In the genomic region with DNA sequence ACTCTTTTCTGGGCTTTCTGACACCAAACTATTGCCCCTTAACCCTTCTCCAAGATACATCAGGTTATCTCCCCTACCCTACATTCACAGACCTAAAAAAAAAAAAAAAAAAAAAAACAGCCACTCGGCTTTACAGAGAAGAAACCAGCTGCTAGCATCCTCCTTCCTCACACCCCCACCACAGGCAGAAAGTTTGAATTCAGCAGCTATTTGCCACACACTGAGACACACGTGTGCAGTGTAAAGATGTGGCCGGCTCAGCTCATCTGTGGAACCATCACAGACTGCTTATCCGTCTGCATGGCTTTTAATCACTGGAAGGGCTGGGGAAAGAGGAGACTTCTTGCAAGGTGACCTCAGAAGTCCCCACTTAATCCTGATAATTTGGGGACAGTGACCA, we compare ENCODE assay signal across 13 cellular contexts. TPM values are rescaled to one million over a fixed set of nuclear protein-coding genes. Genes with fewer than 3 reads are reported as not detected.
DNase-seq lines count a peak whose midpoint lies in the region; ATAC-seq and TF ChIP-seq lines count a peak whose summit lies in the region.
"Had no signal": no experiment of that assay in that cellular context is flagged by ENCODE, and none has a peak within 500 bp of the region (broad histone marks: within the 10 kb centered on the region; RNA-seq: fewer than 3 reads in every experiment).

No MANE protein-coding gene starts in this region.

- H3K27ac ChIP-seq in left ventricle myocardium inferior (replicated peaks) = peak overlapping the region; percentile 89
- H3K27ac ChIP-seq in upper lobe of left lung = peak overlapping the region; percentile 66 to 84 (median 78)
- H3K27ac ChIP-seq: brain microvascular endothelial cell had no signal

- peaks cover 17% of the 10 kb centered on the region for H3K27me3 Mint-ChIP-seq in activated T-helper 17 cell treated with anti-CD3 and anti-CD28 coated beads, Interleukin-2, amount 50 U/mL, for 72 hours
- peaks cover 31% of the 10 kb centered on the region for H3K27me3 Mint-ChIP-seq in memory B cell

- peaks cover 22% of the 10 kb centered on the region for H3K36me3 ChIP-seq in left ventricle myocardium inferior
- H3K36me3 ChIP-seq in upper lobe of left lung = peaks cover 0 to 23% (median 0%) of the 10 kb centered on the region in 4 donors
- H3K36me3 ChIP-seq: BE2C, brain microvascular endothelial cell had no signal

- peaks cover 45% of the 10 kb centered on the region for H3K27me3 ChIP-seq in left ventricle myocardium inferior (ENCODE audit: low read depth)
- peaks cover 0 to 3% (median 0%) of the 10 kb centered on the region in 4 donors for H3K27me3 ChIP-seq in upper lobe of left lung
- H3K27me3 ChIP-seq: BE2C, brain microvascular endothelial cell had no signal

- WGBS in upper lobe of left lung, 2 donors = 22 to 30% methylated on average over 4 of the region's 4 CpGs

- intact Hi-C loops in left ventricle myocardium inferior (cut with micrococcal nuclease) (loop anchor here (10.0 kb wide), 1 partner anchor 110 kb away; no protein-coding TSS in a partner anchor), Right ventricle myocardium superior (cut with DNase I) (no loop called here)

- TF ChIP-seq CTCF in left ventricle myocardium inferior (IDR thresholded peaks at IDR 0.05; ENCODE audit: borderline replicate concordance) (no peak), upper lobe of left lung (IDR thresholded peaks at IDR 0.05) (no peak)

- peaks cover 26% of the 10 kb centered on the region for H3K4me1 Mint-ChIP-seq in activated T-helper 17 cell treated with anti-CD3 and anti-CD28 coated beads, Interleukin-2, amount 50 U/mL, for 72 hours
- H3K4me1 Mint-ChIP-seq in memory B cell = peaks cover 11% of the 10 kb centered on the region

- ATAC-seq in Right ventricle myocardium superior (ENCODE audit: poor library complexity) = no peak
- peak; percentile 45 for ATAC-seq in activated T-helper 17 cell treated with anti-CD3 and anti-CD28 coated beads, Interleukin-2, amount 50 U/mL, for 72 hours (replicated peaks)
- ATAC-seq in memory B cell (ENCODE audit: low read depth) = peak; percentile 53
- ATAC-seq in upper lobe of left lung (ENCODE audit: low FRiP score in 2 of 2) = no peak
- no peak for ATAC-seq in GM18868 (IDR thresholded peaks at IDR 0.05; ENCODE audit: unreplicated experiment)

- H3K27ac Mint-ChIP-seq in activated T-helper 17 cell treated with anti-CD3 and anti-CD28 coated beads, Interleukin-2, amount 50 U/mL, for 72 hours = peak overlapping the region; percentile 83
- H3K27ac Mint-ChIP-seq in memory B cell = no peak overlapping the region

- peak overlapping the region; percentile 88 for H3K4me3 Mint-ChIP-seq in activated T-helper 17 cell treated with anti-CD3 and anti-CD28 coated beads, Interleukin-2, amount 50 U/mL, for 72 hours
- peak overlapping the region; percentile 78 for H3K4me3 Mint-ChIP-seq in memory B cell
- H3K4me3 Mint-ChIP-seq: neural crest cell had no signal

- H3K9me3 ChIP-seq in left ventricle myocardium inferior (replicated peaks) (no peaks in the 10 kb centered on the region), upper lobe of left lung (no peaks in the 10 kb centered on the region)
- H3K9me3 ChIP-seq: BE2C had no signal

- peak; percentile 8 for DNase-seq in left ventricle myocardium inferior
- DNase-seq in Right ventricle myocardium superior = no peak
- DNase-seq in memory B cell (ENCODE audit: low spot score in 2 of 2) = no peak
- no peak for DNase-seq in upper lobe of left lung
- DNase-seq in HuH-7 (ENCODE audit: low spot score) = no peak
- no peak for DNase-seq in NCI-H1694 (lab: John Stamatoyannopoulos, UW)
- DNase-seq: BE2C, brain microvascular endothelial cell, HCEC 1CT, NCI-H446 had no signal

- H3K4me1 ChIP-seq in left ventricle myocardium inferior (peaks cover 98% of the 10 kb centered on the region), upper lobe of left lung (peaks cover 30 to 62% (median 51%) of the 10 kb centered on the region in 4 donors)

- peak overlapping the region; percentile 48 for H3K4me3 ChIP-seq in left ventricle myocardium inferior
- H3K4me3 ChIP-seq in upper lobe of left lung = peak overlapping the region in 2 of 4 donors; percentile 23 to 34

- no peaks in the 10 kb centered on the region for H3K9me3 Mint-ChIP-seq in activated T-helper 17 cell treated with anti-CD3 and anti-CD28 coated beads, Interleukin-2, amount 50 U/mL, for 72 hours
- no peaks in the 10 kb centered on the region for H3K9me3 Mint-ChIP-seq in memory B cell
- H3K9me3 Mint-ChIP-seq: neural crest cell had no signal

- no peak for TF ChIP-seq POLR2A in upper lobe of left lung (IDR thresholded peaks at IDR 0.05)

- TF ChIP-seq EP300 in upper lobe of left lung (IDR thresholded peaks at IDR 0.05) = no peak

- H3K36me3 Mint-ChIP-seq in activated T-helper 17 cell treated with anti-CD3 and anti-CD28 coated beads, Interleukin-2, amount 50 U/mL, for 72 hours (ENCODE audit: low read depth) = no peaks in the 10 kb centered on the region
- no peaks in the 10 kb centered on the region for H3K36me3 Mint-ChIP-seq in memory B cell

RNA-seq across cellular contexts. Expression of a gene that starts 50.1 kb away (rescaled TPM):
- total RNA-seq in left ventricle myocardium inferior = 250 TPM
- 238 TPM for total RNA-seq in Right ventricle myocardium superior
- under 1 TPM; 0.04 to 0.08 TPM for total RNA-seq in activated T-helper 17 cell treated with anti-CD3 and anti-CD28 coated beads, Interleukin-2, amount 50 U/mL, for 72 hours
- 100 to 1,000 TPM; 292 to 543 (median 360) TPM for total RNA-seq in upper lobe of left lung

Comparison
In these comparisons a context has a peak if more than half of its experiments do, and no peak if none do; other contexts are left out.
1. ATAC-seq: peak in activated T-helper 17 cell treated with anti-CD3 and anti-CD28 coated beads, Interleukin-2, amount 50 U/mL, for 72 hours (single experiment) and memory B cell (single experiment); none in Right ventricle myocardium superior (single experiment), upper lobe of left lung (0 of 2) and GM18868 (single experiment).
2. RNA of a gene that starts 50.1 kb away (total RNA-seq): 292 to 543 TPM in upper lobe of left lung, 250 TPM in left ventricle myocardium inferior (single experiment) and 238 TPM in Right ventricle myocardium superior (single experiment); 0.04 to 0.08 TPM in activated T-helper 17 cell treated with anti-CD3 and anti-CD28 coated beads, Interleukin-2, amount 50 U/mL, for 72 hours; every median in the first group is over 100 times any median in the second.